1 cellular context compared by ENCODE assay signal in the genomic region with DNA sequence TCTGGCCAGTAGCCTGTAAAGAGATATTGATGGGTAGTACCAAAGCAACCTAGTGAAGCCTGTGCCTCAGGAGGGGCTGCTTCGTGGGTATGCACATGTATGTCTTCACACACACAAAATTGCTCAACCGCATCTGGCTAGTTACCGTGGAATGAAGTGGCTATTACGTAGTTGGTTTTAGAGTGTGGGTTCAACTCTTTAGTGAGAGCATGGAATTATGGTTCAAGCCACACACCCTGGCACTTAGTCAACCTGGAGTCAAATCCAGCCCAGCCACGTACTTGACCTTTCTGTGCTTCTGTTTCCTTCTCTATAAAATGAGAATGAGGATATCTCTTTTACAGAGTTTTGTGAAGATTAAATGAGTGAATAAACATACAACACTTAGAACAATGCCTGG.
TF ChIP-seq lines count a peak whose summit lies in the region.

No MANE protein-coding gene starts in this region.

TF ChIP-seq in endothelial cell of umbilical vein, 7 proteins besides CTCF, POLR2A, EP300 and RAD21:
- TF ChIP-seq MYC (IDR thresholded peaks at IDR 0.05; ENCODE audit: low read depth, low read length) (no peak), MAX (IDR thresholded peaks at IDR 0.05; ENCODE audit: insufficient read depth, insufficient read length) (no peak), POLR2AphosphoS5 (IDR thresholded peaks at IDR 0.05; ENCODE audit: insufficient read depth, low read depth, low read length) (no peak), EZH2 (IDR thresholded peaks at IDR 0.05; ENCODE audit: borderline replicate concordance, low read depth, low read length, severe bottlenecking) (no peak), GATA2 (IDR thresholded peaks at IDR 0.05; ENCODE audit: insufficient read depth, insufficient read length, low read depth, low read length) (no peak), JUN (IDR thresholded peaks at IDR 0.05; ENCODE audit: borderline replicate concordance, insufficient read depth, insufficient read length, low read depth) (no peak), FOS (IDR thresholded peaks at IDR 0.05; ENCODE audit: borderline replicate concordance, insufficient read depth, low read length) (no peak)
TF ChIP-seq in endothelial cell of umbilical vein: peak in this region for 0.
